26 cellular contexts compared by ENCODE assay signal in genomic region chr16:54400261-54400660, GRCh38.
"Had no signal": no experiment of that assay in that cellular context is flagged by ENCODE, and none has a peak within 500 bp of the region (broad histone marks: within the 10 kb centered on the region; RNA-seq: fewer than 3 reads in every experiment).

No MANE protein-coding gene starts in this region.

- H3K36me3 Mint-ChIP-seq: immature natural killer cell; memory B cell; mesothelial cell of epicardium; stimulated activated memory B cell treated with anti-CD40 and anti-IgM and Interleukin-4, amounts not matched to agents 10 μg/mL and 1 μg/mL and 100 μg/mL, for 72 hours; type B pancreatic cell had no signal

- ATAC-seq: left colon; mucosa of descending colon; naive thymus-derived CD8-positive, alpha-beta T cell; sciatic nerve; stimulated activated memory B cell treated with anti-CD40 and anti-IgM and Interleukin-4, amounts not matched to agents 10 μg/mL and 1 μg/mL and 100 μg/mL, for 72 hours; stimulated activated naive CD8-positive, alpha-beta T cell treated with anti-CD3 and anti-CD28 coated beads, Interleukin-15, Interleukin-2, amounts not matched to agents 100 U/mL and 50 U/mL, for 24 hours had no signal

- H3K27ac ChIP-seq: dorsolateral prefrontal cortex, esophagus muscularis mucosa, neutrophil, parathyroid adenoma, testis, tibial artery had no signal

- H3K4me3 Mint-ChIP-seq: immature natural killer cell; memory B cell; mesothelial cell of epicardium; naive thymus-derived CD8-positive, alpha-beta T cell; nephron progenitor cell; stimulated activated memory B cell treated with anti-CD40 and anti-IgM and Interleukin-4, amounts not matched to agents 10 μg/mL and 1 μg/mL and 100 μg/mL, for 72 hours; type B pancreatic cell had no signal

- H3K79me2 ChIP-seq: parathyroid adenoma had no signal

- H3K9me3 ChIP-seq: mucosa of descending colon, neutrophil, testis, tibial artery had no signal

- H3K4me1 Mint-ChIP-seq: immature natural killer cell; memory B cell; naive thymus-derived CD8-positive, alpha-beta T cell; stimulated activated memory B cell treated with anti-CD40 and anti-IgM and Interleukin-4, amounts not matched to agents 10 μg/mL and 1 μg/mL and 100 μg/mL, for 72 hours had no signal

- H3K36me3 ChIP-seq: esophagus muscularis mucosa, neutrophil, tibial artery had no signal

- DNase-seq: central memory CD4-positive, alpha-beta T cell; dorsolateral prefrontal cortex; effector CD4-positive, alpha-beta T cell; hypothalamus; immature natural killer cell; islet precursor cell; kidney glomerular epithelial cell; left colon; mucosa of descending colon; naive thymus-derived CD8-positive, alpha-beta T cell; nephron progenitor cell; stimulated activated CD4-positive, alpha-beta T cell treated with anti-CD3 and anti-CD28 coated beads, Interleukin-2, amount 100 ng/mL, for 24 hours; stimulated activated CD4-positive, alpha-beta T cell treated with anti-CD3 and anti-CD28 coated beads, Interleukin-4, amount 100 ng/mL, for 24 hours; stimulated activated naive CD8-positive, alpha-beta T cell treated with anti-CD3 and anti-CD28 coated beads, Interleukin-15, Interleukin-2, amounts not matched to agents 100 U/mL and 50 U/mL, for 24 hours; substantia nigra; testis; tibial artery had no signal

- H2AFZ ChIP-seq: parathyroid adenoma had no signal

- H3K27me3 ChIP-seq: testis, tibial artery had no signal

- H3K9me3 Mint-ChIP-seq: immature natural killer cell, mesothelial cell of epicardium, nephron progenitor cell, type B pancreatic cell had no signal

- H3K4me3 ChIP-seq: dorsolateral prefrontal cortex, esophagus muscularis mucosa, lung, mucosa of descending colon, testis, tibial artery had no signal

- H3K4me1 ChIP-seq: esophagus muscularis mucosa, parathyroid adenoma, testis, tibial artery had no signal
